1 cellular context compared by ENCODE assay signal in genomic region chr17:45113424-45113754, GRCh38.
TF ChIP-seq lines count a peak whose summit lies in the region.

No MANE protein-coding gene starts in this region.

TF ChIP-seq in H1, 55 proteins besides CTCF, POLR2A, EP300 and RAD21:
- TF ChIP-seq CBX5 (IDR thresholded peaks at IDR 0.05; ENCODE audit: low read depth, low read length), result no peak
- no peak for TF ChIP-seq CHD1 (IDR thresholded peaks at IDR 0.05; ENCODE audit: low read depth, low read length)
- TF ChIP-seq MAFK (IDR thresholded peaks at IDR 0.05; ENCODE audit: low read depth, low read length), result no peak
